ENCODE assay signal across 23 cellular contexts in the genomic region with DNA sequence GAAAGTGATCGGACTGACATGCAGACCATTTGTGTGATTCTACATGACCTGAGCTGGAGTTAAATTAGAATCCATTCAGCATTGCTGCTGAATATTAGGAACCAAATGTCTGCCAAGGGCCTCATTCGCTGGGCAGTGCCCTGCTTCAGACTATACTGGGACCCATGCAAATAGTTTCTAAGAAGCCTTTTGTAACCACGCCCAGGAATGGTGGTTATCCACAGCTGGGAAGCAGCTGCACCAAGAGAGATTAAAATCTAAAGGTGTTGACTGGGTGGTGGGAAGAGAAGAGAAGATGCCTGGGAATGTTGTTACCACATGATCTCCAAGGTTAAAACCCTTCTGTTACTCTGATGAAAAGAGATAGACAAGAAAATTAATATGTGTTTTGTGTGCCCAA.
DNase-seq lines count a peak whose midpoint lies in the region; ATAC-seq, FAIRE-seq and TF ChIP-seq lines count a peak whose summit lies in the region.
"Had no signal": no experiment of that assay in that cellular context is flagged by ENCODE, and none has a peak within 500 bp of the region (broad histone marks: within the 10 kb centered on the region; RNA-seq: fewer than 3 reads in every experiment).

No MANE protein-coding gene starts in this region.

- intact Hi-C loops in GM12878 (cut with micrococcal nuclease; ENCODE audit: unreplicated experiment): no loop called here
- intact Hi-C loops in ascending aorta (cut with DNase I): no loop called here

- no peak for ATAC-seq in GM12878

- in situ Hi-C loops in GM12878 (cut with MboI): no loop called here

- BruUV-seq in GM12878 (replicated peaks; lab: Mats Ljungman, UMichigan): no TSS peak

- TF ChIP-seq EP300 in GM12878 (IDR thresholded peaks at IDR 0.05; ENCODE audit: borderline replicate concordance in 1 of 2, control insufficient read depth in 1 of 2, low read depth in 2 of 2, low read length in 2 of 2): no peak

- POLR2A ChIA-PET in GM12878 (lab: Charles Lee): interaction anchor here (1.2 to 1.4 kb wide), 2 partner anchors 21 to 29 kb away, joined by 3 to 6 read pairs; no protein-coding TSS in a partner anchor

- H2AFZ ChIP-seq in GM12878 (ENCODE audit: control insufficient read depth, low read depth, low read length) (no peak overlapping the region), neural progenitor cell (replicated peaks) (no peak overlapping the region)
- H2AFZ ChIP-seq: GM23248 had no signal

- no peak overlapping the region for H3K9ac ChIP-seq in GM12878 (ENCODE audit: control insufficient read depth, insufficient read depth, low read length)
- H3K9ac ChIP-seq in neural progenitor cell: no peak overlapping the region
- H3K9ac ChIP-seq: BLaER1, GM23248 had no signal

- TF ChIP-seq RAD21 in GM12878 (IDR thresholded peaks at IDR 0.05; ENCODE audit: insufficient read depth, low read depth, low read length): no peak

- RAD21 ChIA-PET in GM12878 (lab: Charles Lee; ENCODE audit: unreplicated experiment): interaction anchor here (1.1 to 2.1 kb wide), 6 partner anchors 20 to 75 kb away, joined by 3 to 5 read pairs (median 4); no protein-coding TSS in a partner anchor

- H3K36me3 ChIP-seq in GM12878 (ENCODE audit: control insufficient read depth in 2 of 2, insufficient read depth in 2 of 2, low read length in 1 of 2) (no peaks in the 10 kb centered on the region), neural progenitor cell (no peaks in the 10 kb centered on the region), ascending aorta (no peaks in the 10 kb centered on the region)
- H3K36me3 ChIP-seq: BLaER1 had no signal

- 50% methylated on average over 3 of the region's 3 CpGs for WGBS in GM12878 (ENCODE audit: insufficient coverage, insufficient replicate concordance, low lambda C conversion rate, missing lambda C conversion rate)

- H4K20me1 ChIP-seq in GM12878 (ENCODE audit: control insufficient read depth, insufficient read depth) (no peaks in the 10 kb centered on the region), neural progenitor cell (ENCODE audit: low read depth) (no peaks in the 10 kb centered on the region)
- H4K20me1 ChIP-seq: BLaER1 had no signal

- H3K27me3 ChIP-seq in GM12878 (replicated peaks in 1 of 2; ENCODE audit: control insufficient read depth in 2 of 2, insufficient read depth in 2 of 2, low read length in 1 of 2) (no peaks in the 10 kb centered on the region), neural progenitor cell (no peaks in the 10 kb centered on the region), ascending aorta (no peaks in the 10 kb centered on the region)
- H3K27me3 ChIP-seq: BLaER1 had no signal

- H3K9me3 ChIP-seq in GM12878 (replicated peaks; ENCODE audit: control insufficient read depth, insufficient read depth, low read length): no peaks in the 10 kb centered on the region
- no peaks in the 10 kb centered on the region for H3K9me3 ChIP-seq in neural progenitor cell (ENCODE audit: low read depth)
- no peaks in the 10 kb centered on the region for H3K9me3 ChIP-seq in ascending aorta
- H3K9me3 ChIP-seq: BLaER1 had no signal

- H3K4me1 ChIP-seq in GM12878 (ENCODE audit: control insufficient read depth, insufficient read depth, low read length) (peaks cover 18% of the 10 kb centered on the region), neural progenitor cell (no peaks in the 10 kb centered on the region), ascending aorta (no peaks in the 10 kb centered on the region)
- H3K4me1 ChIP-seq: BLaER1 had no signal

- no peak for FAIRE-seq in GM12878 (lab: Jason Lieb, UNC)
- FAIRE-seq: A204.1, D721Med, GM19239, H1 had no signal

- CTCF ChIA-PET in GM12878 (lab: Yijun Ruan, JAX): interaction anchor here (0.9 to 1.4 kb wide), 4 partner anchors 23 to 76 kb away, joined by 3 to 5 read pairs (median 3); no protein-coding TSS in a partner anchor

- H3K4me2 ChIP-seq in GM12878 (ENCODE audit: control insufficient read depth, insufficient read depth) (no peak overlapping the region), neural progenitor cell (no peak overlapping the region)
- H3K4me2 ChIP-seq: BLaER1 had no signal

- H3K4me3 Mint-ChIP-seq in neural progenitor cell (no peak overlapping the region), osteocyte (ENCODE audit: unreplicated experiment) (no peak overlapping the region)
- H3K4me3 Mint-ChIP-seq: B cell; CD4-positive, CD25-positive, alpha-beta regulatory T cell; CD8-positive, alpha-beta memory T cell had no signal

- peaks cover 2% of the 10 kb centered on the region for H3K27me3 Mint-ChIP-seq in neural progenitor cell (ENCODE audit: insufficient read depth, low read depth)
- H3K27me3 Mint-ChIP-seq in osteocyte (ENCODE audit: unreplicated experiment): peaks cover 13% of the 10 kb centered on the region
- H3K27me3 Mint-ChIP-seq: B cell; CD4-positive, CD25-positive, alpha-beta regulatory T cell had no signal

- no peak overlapping the region for H3K27ac ChIP-seq in GM12878 (ENCODE audit: control insufficient read depth, insufficient read depth)
- no peak overlapping the region for H3K27ac ChIP-seq in neural progenitor cell
- no peak overlapping the region for H3K27ac ChIP-seq in ascending aorta
- H3K27ac ChIP-seq: 22Rv1, BLaER1, C4-2B, GM23248 had no signal

- no peaks in the 10 kb centered on the region for H3K36me3 Mint-ChIP-seq in neural progenitor cell
- H3K36me3 Mint-ChIP-seq in osteocyte (ENCODE audit: unreplicated experiment): no peaks in the 10 kb centered on the region
- H3K36me3 Mint-ChIP-seq: CD4-positive, CD25-positive, alpha-beta regulatory T cell; CD8-positive, alpha-beta memory T cell had no signal

- DNase-seq in NCI-H82 (lab: John Stamatoyannopoulos, UW) (peak; percentile 14), NCI-H82 treated with DMSO at 0.1 percent for 48 hours (lab: John Stamatoyannopoulos, UW; ENCODE audit: unreplicated experiment) (no peak), GM12878 (ENCODE audit: low read depth, low spot score) (no peak), neural progenitor cell (ENCODE audit: low spot score) (no peak), osteocyte (ENCODE audit: extremely low spot score, unreplicated experiment) (no peak), ascending aorta (ENCODE audit: low spot score in 2 of 2) (no peak), activated gamma-delta T cell (lab: John Stamatoyannopoulos, UW) (no peak)
- DNase-seq: CD4-positive, CD25-positive, alpha-beta regulatory T cell; CD8-positive, alpha-beta memory T cell; DMS 273 treated with DMSO at 0.1 percent for 48 hours; DMS79; GF-D8; GM23248; H7; HCEC 1CT had no signal

- H3K27ac Mint-ChIP-seq in neural progenitor cell: peak overlapping the region; percentile 40
- H3K27ac Mint-ChIP-seq in osteocyte (ENCODE audit: unreplicated experiment): no peak overlapping the region
- H3K27ac Mint-ChIP-seq: B cell; CD4-positive, CD25-positive, alpha-beta regulatory T cell; CD8-positive, alpha-beta memory T cell had no signal

- TF ChIP-seq POLR2A in GM12878 (IDR thresholded peaks at IDR 0.05; ENCODE audit: low read depth, low read length): no peak

- H3K79me2 ChIP-seq in GM12878 (ENCODE audit: control insufficient read depth, insufficient read depth, low read length) (no peaks in the 10 kb centered on the region), neural progenitor cell (ENCODE audit: low read depth) (no peaks in the 10 kb centered on the region)

- H3K4me1 Mint-ChIP-seq in neural progenitor cell (no peaks in the 10 kb centered on the region), osteocyte (ENCODE audit: unreplicated experiment) (no peaks in the 10 kb centered on the region)
- H3K4me1 Mint-ChIP-seq: B cell; CD4-positive, CD25-positive, alpha-beta regulatory T cell; CD8-positive, alpha-beta memory T cell had no signal

- SMC1A ChIA-PET in GM12878 (lab: Charles Lee; ENCODE audit: uncharacterized antibody, unreplicated experiment): interaction anchor here (0.8 to 2.9 kb wide), 10 partner anchors 23 to 554 kb away, joined by 3 to 18 read pairs (median 4); no protein-coding TSS in a partner anchor

- H3K9me3 Mint-ChIP-seq in neural progenitor cell: no peaks in the 10 kb centered on the region
- H3K9me3 Mint-ChIP-seq in osteocyte (ENCODE audit: unreplicated experiment): no peaks in the 10 kb centered on the region

- no peaks in the 10 kb centered on the region for H3F3A ChIP-seq in neural progenitor cell (ENCODE audit: low read depth)

- H3K4me3 ChIP-seq in GM12878 (no peak overlapping the region), neural progenitor cell (no peak overlapping the region), ascending aorta (no peak overlapping the region)
- H3K4me3 ChIP-seq: BLaER1, GM23248 had no signal

- TF ChIP-seq CTCF in GM12878 (IDR thresholded peaks at IDR 0.05 in 2 of 3, conservative IDR thresholded peaks at IDR 0.05 in 1 of 3; ENCODE audit: control insufficient read depth in 2 of 3, extremely low read depth in 1 of 3, insufficient read depth in 1 of 3, low read depth in 3 of 3, low read length in 3 of 3) (no peak), neural progenitor cell (IDR thresholded peaks at IDR 0.05) (no peak), osteocyte (IDR thresholded peaks at IDR 0.05) (no peak), ascending aorta (IDR thresholded peaks at IDR 0.05) (no peak)

TF ChIP-seq in GM12878, 131 proteins besides CTCF, POLR2A, EP300 and RAD21 (continues in another document):
- TF ChIP-seq CEBPB (IDR thresholded peaks at IDR 0.05; ENCODE audit: borderline replicate concordance in 1 of 2, low read depth in 2 of 2, low read length in 2 of 2) (no peak), FOXM1 (IDR thresholded peaks at IDR 0.05; ENCODE audit: low read depth, low read length) (0 out of 2 replicates have a peak, but pooled peaks have one; percentile 3), SRF (IDR thresholded peaks at IDR 0.05; ENCODE audit: low read depth in 2 of 2, low read length in 2 of 2) (no peak), BCL11A (IDR thresholded peaks at IDR 0.05; ENCODE audit: low read depth, low read length) (no peak), HDGF (IDR thresholded peaks at IDR 0.05) (no peak)
- TF ChIP-seq, protein P1, sequence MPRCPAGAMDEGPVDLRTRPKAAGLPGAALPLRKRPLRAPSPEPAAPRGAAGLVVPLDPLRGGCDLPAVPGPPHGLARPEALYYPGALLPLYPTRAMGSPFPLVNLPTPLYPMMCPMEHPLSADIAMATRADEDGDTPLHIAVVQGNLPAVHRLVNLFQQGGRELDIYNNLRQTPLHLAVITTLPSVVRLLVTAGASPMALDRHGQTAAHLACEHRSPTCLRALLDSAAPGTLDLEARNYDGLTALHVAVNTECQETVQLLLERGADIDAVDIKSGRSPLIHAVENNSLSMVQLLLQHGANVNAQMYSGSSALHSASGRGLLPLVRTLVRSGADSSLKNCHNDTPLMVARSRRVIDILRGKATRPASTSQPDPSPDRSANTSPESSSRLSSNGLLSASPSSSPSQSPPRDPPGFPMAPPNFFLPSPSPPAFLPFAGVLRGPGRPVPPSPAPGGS (IDR thresholded peaks at IDR 0.05; ENCODE audit: borderline replicate concordance, insufficient read depth, low read depth, low read length, poor library complexity, severe bottlenecking): no peak
